1 cellular context compared by ENCODE assay signal in the genomic region with DNA sequence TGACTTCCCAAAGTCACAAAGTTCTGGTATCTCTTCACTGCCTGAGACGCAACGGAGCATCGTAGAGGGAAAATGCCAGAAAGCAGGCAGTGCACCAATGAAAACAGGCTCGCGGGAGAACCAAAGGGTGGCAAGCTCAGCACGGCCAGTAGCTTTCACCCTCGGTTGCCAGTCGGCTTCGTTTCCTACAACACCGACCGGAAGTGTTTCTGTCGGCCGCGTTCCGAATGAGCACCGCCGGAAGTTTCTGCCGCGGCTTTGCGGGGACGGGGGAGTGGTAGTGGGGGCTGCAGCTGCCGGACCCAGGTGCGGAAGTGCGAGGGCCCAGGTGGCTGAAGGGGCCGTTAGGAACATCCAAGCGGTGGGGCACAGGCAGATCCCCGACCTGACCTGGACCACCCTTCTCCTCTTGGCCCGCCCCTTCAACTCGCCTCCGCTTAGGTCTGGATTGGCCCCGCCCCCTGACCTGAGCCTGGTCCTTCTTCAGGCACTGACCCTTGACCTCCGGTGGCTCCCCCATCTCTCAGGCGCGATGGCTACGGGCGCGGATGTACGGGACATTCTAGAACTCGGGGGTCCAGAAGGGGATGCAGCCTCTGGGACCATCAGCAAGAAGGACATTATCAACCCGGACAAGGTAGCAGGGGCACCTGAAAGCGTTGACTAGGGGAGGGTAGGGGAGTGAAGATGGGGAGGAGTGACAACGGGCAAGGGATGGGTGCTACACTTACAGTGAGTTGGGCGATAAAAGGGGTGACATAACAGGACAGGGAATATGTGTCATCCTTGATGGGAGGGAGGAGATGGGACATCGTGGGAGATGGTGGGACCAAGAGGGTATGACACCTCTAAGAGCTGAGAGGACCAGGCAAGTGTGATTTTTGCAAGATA.
A peak's percentile ranks its signal among the peaks of the same experiment; 100 is the strongest.
TF ChIP-seq lines count a peak whose summit lies in the region.

A gene with protein sequence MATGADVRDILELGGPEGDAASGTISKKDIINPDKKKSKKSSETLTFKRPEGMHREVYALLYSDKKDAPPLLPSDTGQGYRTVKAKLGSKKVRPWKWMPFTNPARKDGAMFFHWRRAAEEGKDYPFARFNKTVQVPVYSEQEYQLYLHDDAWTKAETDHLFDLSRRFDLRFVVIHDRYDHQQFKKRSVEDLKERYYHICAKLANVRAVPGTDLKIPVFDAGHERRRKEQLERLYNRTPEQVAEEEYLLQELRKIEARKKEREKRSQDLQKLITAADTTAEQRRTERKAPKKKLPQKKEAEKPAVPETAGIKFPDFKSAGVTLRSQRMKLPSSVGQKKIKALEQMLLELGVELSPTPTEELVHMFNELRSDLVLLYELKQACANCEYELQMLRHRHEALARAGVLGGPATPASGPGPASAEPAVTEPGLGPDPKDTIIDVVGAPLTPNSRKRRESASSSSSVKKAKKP (plus strand): TSS at position 250 of the 891 bp plus-strand sequence. CDS start 283 bp downstream, at position 533.

TF ChIP-seq in HepG2, 621 proteins besides CTCF, POLR2A, EP300 and RAD21 (continued from another document and continues in another):
- TF ChIP-seq, protein P1, sequence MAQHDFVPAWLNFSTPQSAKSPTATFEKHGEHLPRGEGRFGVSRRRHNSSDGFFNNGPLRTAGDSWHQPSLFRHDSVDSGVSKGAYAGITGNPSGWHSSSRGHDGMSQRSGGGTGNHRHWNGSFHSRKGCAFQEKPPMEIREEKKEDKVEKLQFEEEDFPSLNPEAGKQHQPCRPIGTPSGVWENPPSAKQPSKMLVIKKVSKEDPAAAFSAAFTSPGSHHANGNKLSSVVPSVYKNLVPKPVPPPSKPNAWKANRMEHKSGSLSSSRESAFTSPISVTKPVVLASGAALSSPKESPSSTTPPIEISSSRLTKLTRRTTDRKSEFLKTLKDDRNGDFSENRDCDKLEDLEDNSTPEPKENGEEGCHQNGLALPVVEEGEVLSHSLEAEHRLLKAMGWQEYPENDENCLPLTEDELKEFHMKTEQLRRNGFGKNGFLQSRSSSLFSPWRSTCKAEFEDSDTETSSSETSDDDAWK (CRISPR knock-in tag; IDR thresholded peaks at IDR 0.05), result no peak
- TF ChIP-seq ZNF644 (CRISPR knock-in tag; IDR thresholded peaks at IDR 0.05; ENCODE audit: low read depth) (0 out of 2 replicates have a peak, but pooled peaks have one; percentile 15), SMARCE1 (IDR thresholded peaks at IDR 0.05; ENCODE audit: borderline replicate concordance) (no peak), SMC3 (IDR thresholded peaks at IDR 0.05; ENCODE audit: low read length) (no peak), ZNF160 (CRISPR knock-in tag; IDR thresholded peaks at IDR 0.05) (peak; percentile 86), ZNF839 (CRISPR knock-in tag; IDR thresholded peaks at IDR 0.05; ENCODE audit: borderline replicate concordance) (peak; percentile 76; the same call in 1 of the 2 replicates), SRSF4 (IDR thresholded peaks at IDR 0.05; ENCODE audit: low read depth, low read length, poor library complexity, severe bottlenecking) (no peak), ZNF709 (CRISPR knock-in tag; IDR thresholded peaks at IDR 0.05) (peak; percentile 33; the same call in 1 of the 2 replicates), FOXA1 (IDR thresholded peaks at IDR 0.05) (no peak), FOXA1 (CRISPR knock-in tag; IDR thresholded peaks at IDR 0.05) (peak; percentile 41; the same call in 1 of the 2 replicates), ZNF33B (CRISPR knock-in tag; IDR thresholded peaks at IDR 0.05) (no peak), MAFG (CRISPR knock-in tag; IDR thresholded peaks at IDR 0.05) (no peak), FOSL2 (CRISPR knock-in tag; IDR thresholded peaks at IDR 0.05) (peak; percentile 67; the same call in 1 of the 2 replicates), NR2C2 (CRISPR knock-in tag; IDR thresholded peaks at IDR 0.05; ENCODE audit: borderline replicate concordance) (peak; percentile 97), KMT2A (CRISPR knock-in tag; IDR thresholded peaks at IDR 0.05) (peak; percentile 95), TP53 (CRISPR knock-in tag; conservative IDR thresholded peaks at IDR 0.05) (peak; percentile 85), SIX4 (CRISPR knock-in tag; IDR thresholded peaks at IDR 0.05) (peak; percentile 65; the same call in 1 of the 2 replicates), KDM3A (CRISPR knock-in tag; IDR thresholded peaks at IDR 0.05; ENCODE audit: low read depth) (peak; percentile 22; the same call in 1 of the 2 replicates), GTF2F1 (IDR thresholded peaks at IDR 0.05; ENCODE audit: low read length) (no peak), NBN (conservative IDR thresholded peaks at IDR 0.05) (no peak), ZNF703 (CRISPR knock-in tag; IDR thresholded peaks at IDR 0.05; ENCODE audit: borderline replicate concordance) (no peak), SNAI1 (CRISPR knock-in tag; IDR thresholded peaks at IDR 0.05; ENCODE audit: borderline replicate concordance) (peak; percentile 57; the same call in 1 of the 2 replicates), KDM4B (CRISPR knock-in tag; IDR thresholded peaks at IDR 0.05) (peak; percentile 75; the same call in 1 of the 2 replicates), ZNF34 (CRISPR knock-in tag; IDR thresholded peaks at IDR 0.05; ENCODE audit: borderline replicate concordance) (peak; percentile 64; the same call in 1 of the 2 replicates), ZNF382 (CRISPR knock-in tag; IDR thresholded peaks at IDR 0.05; ENCODE audit: borderline replicate concordance) (no peak), RXRA (CRISPR knock-in tag; IDR thresholded peaks at IDR 0.05) (peak; percentile 78), RBAK (CRISPR knock-in tag; IDR thresholded peaks at IDR 0.05) (no peak), ZNF460 (CRISPR knock-in tag; IDR thresholded peaks at IDR 0.05; ENCODE audit: borderline replicate concordance) (no peak), KLF6 (CRISPR knock-in tag; IDR thresholded peaks at IDR 0.05) (peak; percentile 92), ZBTB8A (CRISPR knock-in tag; IDR thresholded peaks at IDR 0.05; ENCODE audit: borderline replicate concordance, low read depth) (no peak), RARG (CRISPR knock-in tag; IDR thresholded peaks at IDR 0.05; ENCODE audit: low read depth) (no peak), SMAD9 (CRISPR knock-in tag; IDR thresholded peaks at IDR 0.05) (no peak), ZNF777 (CRISPR knock-in tag; IDR thresholded peaks at IDR 0.05) (peak; percentile 44; the same call in 1 of the 2 replicates), NFIC (IDR thresholded peaks at IDR 0.05; ENCODE audit: low read length) (no peak), STAT5B (CRISPR knock-in tag; IDR thresholded peaks at IDR 0.05) (0 out of 2 replicates have a peak, but pooled peaks have one; percentile 67), TRIM24 (CRISPR knock-in tag; IDR thresholded peaks at IDR 0.05) (no peak), ZIK1 (CRISPR knock-in tag; IDR thresholded peaks at IDR 0.05; ENCODE audit: borderline replicate concordance, low read depth) (no peak)
- TF ChIP-seq, protein P2, sequence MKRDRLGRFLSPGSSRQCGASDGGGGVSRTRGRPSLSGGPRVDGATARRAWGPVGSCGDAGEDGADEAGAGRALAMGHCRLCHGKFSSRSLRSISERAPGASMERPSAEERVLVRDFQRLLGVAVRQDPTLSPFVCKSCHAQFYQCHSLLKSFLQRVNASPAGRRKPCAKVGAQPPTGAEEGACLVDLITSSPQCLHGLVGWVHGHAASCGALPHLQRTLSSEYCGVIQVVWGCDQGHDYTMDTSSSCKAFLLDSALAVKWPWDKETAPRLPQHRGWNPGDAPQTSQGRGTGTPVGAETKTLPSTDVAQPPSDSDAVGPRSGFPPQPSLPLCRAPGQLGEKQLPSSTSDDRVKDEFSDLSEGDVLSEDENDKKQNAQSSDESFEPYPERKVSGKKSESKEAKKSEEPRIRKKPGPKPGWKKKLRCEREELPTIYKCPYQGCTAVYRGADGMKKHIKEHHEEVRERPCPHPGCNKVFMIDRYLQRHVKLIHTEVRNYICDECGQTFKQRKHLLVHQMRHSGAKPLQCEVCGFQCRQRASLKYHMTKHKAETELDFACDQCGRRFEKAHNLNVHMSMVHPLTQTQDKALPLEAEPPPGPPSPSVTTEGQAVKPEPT (CRISPR knock-in tag; IDR thresholded peaks at IDR 0.05; ENCODE audit: low read depth), result 0 out of 2 replicates have a peak, but pooled peaks have one; percentile 48
- TF ChIP-seq, protein P3, sequence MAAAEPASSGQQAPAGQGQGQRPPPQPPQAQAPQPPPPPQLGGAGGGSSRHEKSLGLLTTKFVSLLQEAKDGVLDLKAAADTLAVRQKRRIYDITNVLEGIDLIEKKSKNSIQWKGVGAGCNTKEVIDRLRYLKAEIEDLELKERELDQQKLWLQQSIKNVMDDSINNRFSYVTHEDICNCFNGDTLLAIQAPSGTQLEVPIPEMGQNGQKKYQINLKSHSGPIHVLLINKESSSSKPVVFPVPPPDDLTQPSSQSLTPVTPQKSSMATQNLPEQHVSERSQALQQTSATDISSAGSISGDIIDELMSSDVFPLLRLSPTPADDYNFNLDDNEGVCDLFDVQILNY (CRISPR knock-in tag; conservative IDR thresholded peaks at IDR 0.05), result peak; percentile 63
- TF ChIP-seq, protein P4, sequence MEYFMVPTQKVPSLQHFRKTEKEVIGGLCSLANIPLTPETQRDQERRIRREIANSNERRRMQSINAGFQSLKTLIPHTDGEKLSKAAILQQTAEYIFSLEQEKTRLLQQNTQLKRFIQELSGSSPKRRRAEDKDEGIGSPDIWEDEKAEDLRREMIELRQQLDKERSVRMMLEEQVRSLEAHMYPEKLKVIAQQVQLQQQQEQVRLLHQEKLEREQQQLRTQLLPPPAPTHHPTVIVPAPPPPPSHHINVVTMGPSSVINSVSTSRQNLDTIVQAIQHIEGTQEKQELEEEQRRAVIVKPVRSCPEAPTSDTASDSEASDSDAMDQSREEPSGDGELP (IDR thresholded peaks at IDR 0.05; ENCODE audit: borderline replicate concordance, low read depth), result 0 out of 2 replicates have a peak, but pooled peaks have one; percentile 49
- TF ChIP-seq, protein P5, sequence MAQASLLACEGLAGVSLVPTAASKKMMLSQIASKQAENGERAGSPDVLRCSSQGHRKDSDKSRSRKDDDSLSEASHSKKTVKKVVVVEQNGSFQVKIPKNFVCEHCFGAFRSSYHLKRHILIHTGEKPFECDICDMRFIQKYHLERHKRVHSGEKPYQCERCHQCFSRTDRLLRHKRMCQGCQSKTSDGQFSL (CRISPR knock-in tag; IDR thresholded peaks at IDR 0.05), result peak; percentile 69; the same call in 1 of the 2 replicates
- TF ChIP-seq, protein P6, sequence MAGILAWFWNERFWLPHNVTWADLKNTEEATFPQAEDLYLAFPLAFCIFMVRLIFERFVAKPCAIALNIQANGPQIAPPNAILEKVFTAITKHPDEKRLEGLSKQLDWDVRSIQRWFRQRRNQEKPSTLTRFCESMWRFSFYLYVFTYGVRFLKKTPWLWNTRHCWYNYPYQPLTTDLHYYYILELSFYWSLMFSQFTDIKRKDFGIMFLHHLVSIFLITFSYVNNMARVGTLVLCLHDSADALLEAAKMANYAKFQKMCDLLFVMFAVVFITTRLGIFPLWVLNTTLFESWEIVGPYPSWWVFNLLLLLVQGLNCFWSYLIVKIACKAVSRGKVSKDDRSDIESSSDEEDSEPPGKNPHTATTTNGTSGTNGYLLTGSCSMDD (CRISPR knock-in tag; IDR thresholded peaks at IDR 0.05), result no peak
- TF ChIP-seq, protein P7, sequence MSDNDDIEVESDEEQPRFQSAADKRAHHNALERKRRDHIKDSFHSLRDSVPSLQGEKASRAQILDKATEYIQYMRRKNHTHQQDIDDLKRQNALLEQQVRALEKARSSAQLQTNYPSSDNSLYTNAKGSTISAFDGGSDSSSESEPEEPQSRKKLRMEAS (IDR thresholded peaks at IDR 0.05), result peak; percentile 93
- TF ChIP-seq, protein P8, sequence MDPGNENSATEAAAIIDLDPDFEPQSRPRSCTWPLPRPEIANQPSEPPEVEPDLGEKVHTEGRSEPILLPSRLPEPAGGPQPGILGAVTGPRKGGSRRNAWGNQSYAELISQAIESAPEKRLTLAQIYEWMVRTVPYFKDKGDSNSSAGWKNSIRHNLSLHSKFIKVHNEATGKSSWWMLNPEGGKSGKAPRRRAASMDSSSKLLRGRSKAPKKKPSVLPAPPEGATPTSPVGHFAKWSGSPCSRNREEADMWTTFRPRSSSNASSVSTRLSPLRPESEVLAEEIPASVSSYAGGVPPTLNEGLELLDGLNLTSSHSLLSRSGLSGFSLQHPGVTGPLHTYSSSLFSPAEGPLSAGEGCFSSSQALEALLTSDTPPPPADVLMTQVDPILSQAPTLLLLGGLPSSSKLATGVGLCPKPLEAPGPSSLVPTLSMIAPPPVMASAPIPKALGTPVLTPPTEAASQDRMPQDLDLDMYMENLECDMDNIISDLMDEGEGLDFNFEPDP (CRISPR knock-in tag; conservative IDR thresholded peaks at IDR 0.05), result 0 out of 2 replicates have a peak, but pooled peaks have one; percentile 62
- TF ChIP-seq, protein P9, sequence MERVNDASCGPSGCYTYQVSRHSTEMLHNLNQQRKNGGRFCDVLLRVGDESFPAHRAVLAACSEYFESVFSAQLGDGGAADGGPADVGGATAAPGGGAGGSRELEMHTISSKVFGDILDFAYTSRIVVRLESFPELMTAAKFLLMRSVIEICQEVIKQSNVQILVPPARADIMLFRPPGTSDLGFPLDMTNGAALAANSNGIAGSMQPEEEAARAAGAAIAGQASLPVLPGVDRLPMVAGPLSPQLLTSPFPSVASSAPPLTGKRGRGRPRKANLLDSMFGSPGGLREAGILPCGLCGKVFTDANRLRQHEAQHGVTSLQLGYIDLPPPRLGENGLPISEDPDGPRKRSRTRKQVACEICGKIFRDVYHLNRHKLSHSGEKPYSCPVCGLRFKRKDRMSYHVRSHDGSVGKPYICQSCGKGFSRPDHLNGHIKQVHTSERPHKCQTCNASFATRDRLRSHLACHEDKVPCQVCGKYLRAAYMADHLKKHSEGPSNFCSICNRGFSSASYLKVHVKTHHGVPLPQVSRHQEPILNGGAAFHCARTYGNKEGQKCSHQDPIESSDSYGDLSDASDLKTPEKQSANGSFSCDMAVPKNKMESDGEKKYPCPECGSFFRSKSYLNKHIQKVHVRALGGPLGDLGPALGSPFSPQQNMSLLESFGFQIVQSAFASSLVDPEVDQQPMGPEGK (CRISPR knock-in tag; IDR thresholded peaks at IDR 0.05), result peak; percentile 78
- TF ChIP-seq, protein P10, sequence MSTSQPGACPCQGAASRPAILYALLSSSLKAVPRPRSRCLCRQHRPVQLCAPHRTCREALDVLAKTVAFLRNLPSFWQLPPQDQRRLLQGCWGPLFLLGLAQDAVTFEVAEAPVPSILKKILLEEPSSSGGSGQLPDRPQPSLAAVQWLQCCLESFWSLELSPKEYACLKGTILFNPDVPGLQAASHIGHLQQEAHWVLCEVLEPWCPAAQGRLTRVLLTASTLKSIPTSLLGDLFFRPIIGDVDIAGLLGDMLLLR (CRISPR knock-in tag; IDR thresholded peaks at IDR 0.05), result peak; percentile 86; the same call in 1 of the 2 replicates
- TF ChIP-seq, protein P11, sequence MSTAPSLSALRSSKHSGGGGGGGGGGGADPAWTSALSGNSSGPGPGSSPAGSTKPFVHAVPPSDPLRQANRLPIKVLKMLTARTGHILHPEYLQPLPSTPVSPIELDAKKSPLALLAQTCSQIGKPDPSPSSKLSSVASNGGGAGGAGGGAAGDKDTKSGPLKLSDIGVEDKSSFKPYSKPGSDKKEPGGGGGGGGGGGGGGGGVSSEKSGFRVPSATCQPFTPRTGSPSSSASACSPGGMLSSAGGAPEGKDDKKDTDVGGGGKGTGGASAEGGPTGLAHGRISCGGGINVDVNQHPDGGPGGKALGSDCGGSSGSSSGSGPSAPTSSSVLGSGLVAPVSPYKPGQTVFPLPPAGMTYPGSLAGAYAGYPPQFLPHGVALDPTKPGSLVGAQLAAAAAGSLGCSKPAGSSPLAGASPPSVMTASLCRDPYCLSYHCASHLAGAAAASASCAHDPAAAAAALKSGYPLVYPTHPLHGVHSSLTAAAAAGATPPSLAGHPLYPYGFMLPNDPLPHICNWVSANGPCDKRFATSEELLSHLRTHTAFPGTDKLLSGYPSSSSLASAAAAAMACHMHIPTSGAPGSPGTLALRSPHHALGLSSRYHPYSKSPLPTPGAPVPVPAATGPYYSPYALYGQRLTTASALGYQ (CRISPR knock-in tag; IDR thresholded peaks at IDR 0.05), result peak; percentile 78
